In genomic region chr6:119346914-119347313, GRCh38 we compare ENCODE assay signal across 9 cellular contexts. TPM values are rescaled to one million over a fixed set of nuclear protein-coding genes. Genes with fewer than 3 reads are reported as not detected.
A peak's percentile ranks its signal among the peaks of the same experiment; 100 is the strongest.
DNase-seq lines count a peak whose midpoint lies in the region; ATAC-seq and TF ChIP-seq lines count a peak whose summit lies in the region.
"Had no signal": no experiment of that assay in that cellular context is flagged by ENCODE, and none has a peak within 500 bp of the region (broad histone marks: within the 10 kb centered on the region; RNA-seq: fewer than 3 reads in every experiment).

No MANE protein-coding gene starts in this region.

- no peaks in the 10 kb centered on the region for H3K36me3 ChIP-seq in ACC112 (ENCODE audit: insufficient read depth, low read length)
- no peaks in the 10 kb centered on the region for H3K36me3 ChIP-seq in GM23338 (ENCODE audit: insufficient read depth)

- ATAC-seq in GM23338: no peak
- no peak for ATAC-seq in natural killer cell
- no peak for ATAC-seq in HG03378 (IDR thresholded peaks at IDR 0.05; ENCODE audit: unreplicated experiment)
- ATAC-seq in HG03280 (IDR thresholded peaks at IDR 0.05; ENCODE audit: unreplicated experiment): no peak
- ATAC-seq in GM21619 (IDR thresholded peaks at IDR 0.05; ENCODE audit: unreplicated experiment): no peak

- peaks cover 9% of the 10 kb centered on the region; the same call in 2 of the 3 replicates for H3K4me1 Mint-ChIP-seq in GM23338
- peaks cover 65 to 72% of the 10 kb centered on the region in 2 donors for H3K4me1 Mint-ChIP-seq in natural killer cell

- H4K20me1 ChIP-seq in GM23338 (replicated peaks; ENCODE audit: insufficient read depth): no peaks in the 10 kb centered on the region

- TF ChIP-seq CTCF in GM23338 (conservative IDR thresholded peaks at IDR 0.05; ENCODE audit: low read depth in 2 of 2): no peak
- TF ChIP-seq CTCF in choroid plexus epithelial cell (conservative IDR thresholded peaks at IDR 0.05; ENCODE audit: low read depth, low read length): no peak
- no peak for TF ChIP-seq CTCF in natural killer cell (IDR thresholded peaks at IDR 0.05)

- H3K36me3 Mint-ChIP-seq in GM23338 (ENCODE audit: low read depth) (no peaks in the 10 kb centered on the region), natural killer cell (no peaks in the 10 kb centered on the region)

- H3K4me2 ChIP-seq in GM23338: no peak overlapping the region

- H3K27ac ChIP-seq in ACC112 (ENCODE audit: low read depth, low read length): no peak overlapping the region
- no peak overlapping the region for H3K27ac ChIP-seq in GM23338 (ENCODE audit: low read depth)

- H3K27me3 Mint-ChIP-seq in GM23338 (ENCODE audit: insufficient read depth, low read depth, poor library complexity) (peaks cover 7% of the 10 kb centered on the region), natural killer cell (ENCODE audit: low read depth in 2 of 2) (no peaks in the 10 kb centered on the region)

- H3K27ac Mint-ChIP-seq in GM23338: no peak overlapping the region
- H3K27ac Mint-ChIP-seq in natural killer cell: peak overlapping the region; percentile 88 to 94

- H3K27me3 ChIP-seq in ACC112 (ENCODE audit: insufficient read depth, low read length) (no peaks in the 10 kb centered on the region), GM23338 (ENCODE audit: insufficient read depth) (peaks cover 46% of the 10 kb centered on the region)

- H3K4me1 ChIP-seq in ACC112 (ENCODE audit: control insufficient read depth, insufficient read depth, low read length, unreplicated experiment): peaks cover 15% of the 10 kb centered on the region
- peaks cover 21% of the 10 kb centered on the region for H3K4me1 ChIP-seq in GM23338 (ENCODE audit: insufficient read depth)

- intact Hi-C loops in natural killer cell (cut with micrococcal nuclease): loop anchor here (5.0 kb wide), 1 partner anchor 455 kb away; the partner anchor contains the start of gene ASF1A

- H2AFZ ChIP-seq in ACC112 (ENCODE audit: low read length, unreplicated experiment) (no peak overlapping the region), GM23338 (no peak overlapping the region)

- DNase-seq in GM23338 (ENCODE audit: low spot score): no peak
- DNase-seq in choroid plexus epithelial cell (ENCODE audit: low read depth): no peak
- DNase-seq in natural killer cell: no peak
- DNase-seq in NCI-H1417 treated with DMSO at 0.1 percent for 48 hours (lab: John Stamatoyannopoulos, UW): no peak
- DNase-seq: NCI-H1694 had no signal

- H3K4me3 ChIP-seq in ACC112 (ENCODE audit: low read depth, low read length) (peak overlapping the region; percentile 80), GM23338 (0 out of 2 replicates have a peak overlapping the region, but pooled peaks have one; percentile 84), choroid plexus epithelial cell (ENCODE audit: low read depth, low read length) (peak overlapping the region; percentile 18)

- H3K9me3 Mint-ChIP-seq in GM23338 (no peaks in the 10 kb centered on the region; the same call in 2 of the 3 replicates), natural killer cell (no peaks in the 10 kb centered on the region)

- no peaks in the 10 kb centered on the region for H3K9me2 ChIP-seq in GM23338 (ENCODE audit: insufficient read depth)

- H3K79me2 ChIP-seq in ACC112 (ENCODE audit: control insufficient read depth, insufficient read depth, low read length, unreplicated experiment): peaks cover 36% of the 10 kb centered on the region
- H3K79me2 ChIP-seq in GM23338 (replicated peaks; ENCODE audit: insufficient read depth): no peaks in the 10 kb centered on the region

- H3F3A ChIP-seq in GM23338 (replicated peaks; ENCODE audit: low read depth): no peaks in the 10 kb centered on the region

- no peak overlapping the region for H3K4me3 Mint-ChIP-seq in GM23338
- H3K4me3 Mint-ChIP-seq in natural killer cell: peak overlapping the region; percentile 93

TF ChIP-seq in GM23338, 12 proteins besides CTCF, POLR2A, EP300 and RAD21:
- TF ChIP-seq STAT1 (IDR thresholded peaks at IDR 0.05; ENCODE audit: unreplicated experiment) (no peak), NANOG (IDR thresholded peaks at IDR 0.05; ENCODE audit: borderline replicate concordance) (no peak), ZNF462 (CRISPR knock-in tag; IDR thresholded peaks at IDR 0.05) (no peak), EZH2phosphoT487 (IDR thresholded peaks at IDR 0.05; ENCODE audit: unreplicated experiment) (no peak), POLR2AphosphoS5 (IDR thresholded peaks at IDR 0.05; ENCODE audit: low read depth) (no peak), EZH2 (IDR thresholded peaks at IDR 0.05; ENCODE audit: low read depth, unreplicated experiment) (no peak), ZNF331 (CRISPR knock-in tag; IDR thresholded peaks at IDR 0.05; ENCODE audit: low read depth) (no peak), ZNF114 (CRISPR knock-in tag; IDR thresholded peaks at IDR 0.05) (no peak), JUNB (IDR thresholded peaks at IDR 0.05; ENCODE audit: unreplicated experiment) (no peak), ETS1 (IDR thresholded peaks at IDR 0.05) (no peak)

RNA-seq across cellular contexts. Expression of gene MAN1A1, which starts 2.6 kb away (rescaled TPM):
- total RNA-seq in GM23338 (2014; rRNA removed; shearing (Covaris generic)): 7.0 and 8.7 TPM in 2 replicates
- polyA plus RNA-seq in GM23338 (2016; fragmentation: Nextera tagmentation; extraction: Ambion mirVana): 1.9 and 2.0 TPM in 2 replicates
- total RNA-seq in natural killer cell: 10 to 100 TPM; 45.6 to 54.6 (median 53.6) TPM

Comparison
In these comparisons a context has a peak if more than half of its experiments do, and no peak if none do; other contexts are left out.
1. H3K4me3 ChIP-seq: peak in every context shown above with its lines; median percentile 84 in GM23338; 80 in ACC112; 18 in choroid plexus epithelial cell.